1 cellular context compared by ENCODE assay signal in genomic region chr4:328729-329128, GRCh38.
A peak's percentile ranks its signal among the peaks of the same experiment; 100 is the strongest.
TF ChIP-seq lines count a peak whose summit lies in the region.

No MANE protein-coding gene starts in this region.

TF ChIP-seq in HepG2, 621 proteins besides CTCF, POLR2A, EP300 and RAD21:
- TF ChIP-seq FOXA1 (IDR thresholded peaks at IDR 0.05) (no peak), FOXA1 (CRISPR knock-in tag; IDR thresholded peaks at IDR 0.05) (peak; percentile 47; the same call in 1 of the 2 replicates), FOXP1 (IDR thresholded peaks at IDR 0.05) (no peak), FOXP1 (CRISPR knock-in tag; IDR thresholded peaks at IDR 0.05) (peak; percentile 33; the same call in 1 of the 2 replicates), ZNF629 (CRISPR knock-in tag; conservative IDR thresholded peaks at IDR 0.05) (no peak), BCLAF1 (IDR thresholded peaks at IDR 0.05) (no peak), ZFYVE20 (CRISPR knock-in tag; IDR thresholded peaks at IDR 0.05; ENCODE audit: borderline replicate concordance, low read depth) (no peak), ZNF570 (CRISPR knock-in tag; IDR thresholded peaks at IDR 0.05; ENCODE audit: borderline replicate concordance) (no peak), ZNF512 (CRISPR knock-in tag; IDR thresholded peaks at IDR 0.05) (no peak), MTA3 (CRISPR knock-in tag; IDR thresholded peaks at IDR 0.05) (no peak), ZNF841 (CRISPR knock-in tag; IDR thresholded peaks at IDR 0.05; ENCODE audit: borderline replicate concordance) (no peak), HBP1 (CRISPR knock-in tag; IDR thresholded peaks at IDR 0.05; ENCODE audit: low read depth) (no peak), TCF7 (IDR thresholded peaks at IDR 0.05; ENCODE audit: low read depth) (peak; percentile 56), ZNF609 (CRISPR knock-in tag; IDR thresholded peaks at IDR 0.05; ENCODE audit: borderline replicate concordance) (peak; percentile 39; the same call in 1 of the 2 replicates), CREB1 (IDR thresholded peaks at IDR 0.05) (no peak), CREB1 (CRISPR knock-in tag; IDR thresholded peaks at IDR 0.05) (no peak), ZSCAN20 (CRISPR knock-in tag; IDR thresholded peaks at IDR 0.05; ENCODE audit: borderline replicate concordance) (no peak), SMARCE1 (IDR thresholded peaks at IDR 0.05; ENCODE audit: borderline replicate concordance) (no peak), DMAP1 (CRISPR knock-in tag; IDR thresholded peaks at IDR 0.05) (no peak), ZNF580 (CRISPR knock-in tag; IDR thresholded peaks at IDR 0.05; ENCODE audit: borderline replicate concordance, low read depth) (no peak), ZBTB37 (CRISPR knock-in tag; IDR thresholded peaks at IDR 0.05) (peak; percentile 59; the same call in 1 of the 2 replicates), ERF (CRISPR knock-in tag; IDR thresholded peaks at IDR 0.05) (no peak), ZFP36 (IDR thresholded peaks at IDR 0.05; ENCODE audit: borderline replicate concordance, low read depth, low read length, partially characterized antibody) (no peak), FOXM1 (CRISPR knock-in tag; IDR thresholded peaks at IDR 0.05) (no peak), HHEX (CRISPR knock-in tag; IDR thresholded peaks at IDR 0.05) (peak; percentile 87), CEBPG (CRISPR knock-in tag; IDR thresholded peaks at IDR 0.05) (no peak), HNF4A (CRISPR knock-in tag; IDR thresholded peaks at IDR 0.05) (peak; percentile 38; the same call in 1 of the 2 replicates)
TF ChIP-seq in HepG2: peak in this region for 7.
